ENCODE assay signal across 12 cellular contexts in the genomic region with DNA sequence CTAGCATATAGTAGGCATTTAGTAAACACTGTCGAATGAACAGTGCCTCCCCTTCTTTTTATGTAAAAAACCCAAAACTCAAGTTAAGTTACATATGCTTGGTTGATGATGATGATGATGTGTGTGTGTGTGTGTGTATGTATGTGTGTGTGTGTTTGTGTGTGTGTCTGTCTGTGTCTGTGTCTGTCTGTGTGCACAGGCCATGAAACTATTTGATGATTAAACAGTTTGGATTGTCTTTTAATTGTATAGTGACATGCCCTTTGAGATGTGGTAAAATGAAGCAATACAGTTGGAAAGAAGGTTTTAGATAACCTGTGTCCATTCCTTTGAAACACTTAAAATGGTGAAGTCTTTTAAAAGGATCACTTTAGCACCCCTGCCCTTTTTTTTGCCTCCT.
DNase-seq lines count a peak whose midpoint lies in the region; ATAC-seq, FAIRE-seq and TF ChIP-seq lines count a peak whose summit lies in the region.
"Had no signal": no experiment of that assay in that cellular context is flagged by ENCODE, and none has a peak within 500 bp of the region (broad histone marks: within the 10 kb centered on the region; RNA-seq: fewer than 3 reads in every experiment).

No MANE protein-coding gene starts in this region.

- no peak overlapping the region for H3K56ac ChIP-seq in H9 (ENCODE audit: insufficient read length, low read depth, low read length)

- H3K27ac Mint-ChIP-seq in Calu3 (ENCODE audit: unreplicated experiment) (peak overlapping the region; percentile 86), naive B cell (peak overlapping the region in 4 of 6 donors; percentile 33 to 86 (median 68)), H9 (peak overlapping the region in 1 of 3 experiments; percentile 15; a peak in 2 of 7 replicates)

- no peak for TF ChIP-seq POLR2A in esophagus squamous epithelium (IDR thresholded peaks at IDR 0.05)

- H3K79me1 ChIP-seq in H9 (ENCODE audit: insufficient read depth, low read depth, low read length, poor library complexity, severe bottlenecking), result peaks cover 5% of the 10 kb centered on the region

- peak; percentile 38 for FAIRE-seq in RCC 7860 (lab: Jason Lieb, UNC)
- FAIRE-seq: H1 had no signal

- no peak overlapping the region for H2AFZ ChIP-seq in H9 (ENCODE audit: low read length)

- no peak overlapping the region for H3K18ac ChIP-seq in H9 (ENCODE audit: insufficient read length, low read depth, low read length)

- peak overlapping the region in 3 of 4 donors; percentile 10 to 72 (median 28) for H3K27ac ChIP-seq in esophagus squamous epithelium
- no peak overlapping the region for H3K27ac ChIP-seq in H9 (ENCODE audit: insufficient read length, low read depth, low read length)
- H3K27ac ChIP-seq: upper lobe of right lung had no signal

- H3T11ph ChIP-seq in H9 (ENCODE audit: low read length), result no peak overlapping the region

- H3K4ac ChIP-seq in H9 (ENCODE audit: low read depth, low read length), result no peak overlapping the region

- no peak overlapping the region for H2BK5ac ChIP-seq in H9 (ENCODE audit: insufficient read length, low read length)

- H3K27me3 ChIP-seq in esophagus squamous epithelium, result no peaks in the 10 kb centered on the region
- no peaks in the 10 kb centered on the region for H3K27me3 ChIP-seq in H9 (ENCODE audit: insufficient read depth, low read length)
- H3K27me3 ChIP-seq: upper lobe of right lung had no signal

- no peak overlapping the region for H2BK15ac ChIP-seq in H9 (ENCODE audit: low read depth, low read length)

- TF ChIP-seq CTCF in Calu3 (IDR thresholded peaks at IDR 0.05; ENCODE audit: unreplicated experiment), result no peak
- no peak for TF ChIP-seq CTCF in esophagus squamous epithelium (IDR thresholded peaks at IDR 0.05)
- TF ChIP-seq CTCF in H9 (conservative IDR thresholded peaks at IDR 0.05), result no peak

- no peaks in the 10 kb centered on the region for H3K9me3 ChIP-seq in esophagus squamous epithelium
- no peaks in the 10 kb centered on the region for H3K9me3 ChIP-seq in H9 (ENCODE audit: control insufficient read depth, low read depth, low read length)
- H3K9me3 ChIP-seq: upper lobe of right lung had no signal

- no peaks in the 10 kb centered on the region for H3K36me3 ChIP-seq in esophagus squamous epithelium
- H3K36me3 ChIP-seq: upper lobe of right lung had no signal

- ATAC-seq in naive B cell (ENCODE audit: low read depth in 2 of 2) (no peak), GM19467 (IDR thresholded peaks at IDR 0.05; ENCODE audit: unreplicated experiment) (no peak), HG02973 (IDR thresholded peaks at IDR 0.05; ENCODE audit: unreplicated experiment) (no peak)

- no peak overlapping the region for H3K4me3 ChIP-seq in esophagus squamous epithelium
- H3K4me3 ChIP-seq: upper lobe of right lung had no signal

- H3K36me3 Mint-ChIP-seq in Calu3 (ENCODE audit: insufficient read depth, unreplicated experiment) (peaks cover 22% of the 10 kb centered on the region), naive B cell (peaks cover 0 to 9% of the 10 kb centered on the region in 2 donors), H9 (ENCODE audit: insufficient read depth in 1 of 3, low read depth in 3 of 3) (no peaks in the 10 kb centered on the region; a peak in 1 of 7 replicates)

- H4K91ac ChIP-seq in H9 (ENCODE audit: insufficient read length, low read depth, low read length), result no peak overlapping the region

- no peak overlapping the region for H3K14ac ChIP-seq in H9 (ENCODE audit: insufficient read depth, low read length)

- no peak overlapping the region for H3K23ac ChIP-seq in H9 (ENCODE audit: insufficient read length, low read depth, low read length)

- CTCF ChIA-PET in Calu3 (lab: Charles Lee), result interaction anchor here (0.7 kb wide), 1 partner anchor 104 kb away, joined by 3 read pairs; no protein-coding TSS in a partner anchor

- H3K4me2 ChIP-seq in H9 (ENCODE audit: insufficient read depth, insufficient read length, low read length), result no peak overlapping the region

- H2BK12ac ChIP-seq in H9 (ENCODE audit: insufficient read length, low read depth, low read length), result no peak overlapping the region

- no peak overlapping the region for H4K8ac ChIP-seq in H9 (replicated peaks; ENCODE audit: insufficient read length, low read depth, low read length)

- peaks cover 5% of the 10 kb centered on the region for H3K79me2 ChIP-seq in H9 (ENCODE audit: insufficient read depth, low read length)

- H3K27me3 Mint-ChIP-seq in Calu3 (ENCODE audit: unreplicated experiment) (no peaks in the 10 kb centered on the region), naive B cell (no peaks in the 10 kb centered on the region), H9 (ENCODE audit: low read depth) (no peaks in the 10 kb centered on the region; the same call in 1 of the 2 replicates)

- no peaks in the 10 kb centered on the region for H3K9me3 Mint-ChIP-seq in Calu3 (ENCODE audit: low read depth, unreplicated experiment)
- no peaks in the 10 kb centered on the region for H3K9me3 Mint-ChIP-seq in naive B cell
- no peaks in the 10 kb centered on the region for H3K9me3 Mint-ChIP-seq in H9

- DNase-seq in Calu3, result no peak
- peak; percentile 74 for DNase-seq in RCC 7860 (ENCODE audit: low spot score)
- no peak for DNase-seq in esophagus squamous epithelium (lab: John Stamatoyannopoulos, UW)
- DNase-seq in naive B cell, result no peak
- DNase-seq in stimulated activated naive CD4-positive, alpha-beta T cell treated with Interleukin-2 at 50 U/mL for 16 hours (lab: John Stamatoyannopoulos, UW), result no peak
- no peak for DNase-seq in H9
- DNase-seq: activated CD4-positive, CD25-positive, alpha-beta regulatory T cell; Karpas-422; upper lobe of right lung had no signal

- H3K23me2 ChIP-seq in H9 (ENCODE audit: insufficient read length, low read depth, low read length, poor library complexity, severe bottlenecking), result no peaks in the 10 kb centered on the region

- H4K5ac ChIP-seq in H9 (ENCODE audit: insufficient read length, low read depth, low read length), result no peak overlapping the region

- peaks cover 9 to 68% (median 31%) of the 10 kb centered on the region in 3 donors for H3K4me1 ChIP-seq in esophagus squamous epithelium
- peaks cover 10% of the 10 kb centered on the region; the same call in 1 of the 2 replicates for H3K4me1 ChIP-seq in H9 (ENCODE audit: insufficient read depth, low read length)

- H4K20me1 ChIP-seq in H9 (ENCODE audit: control insufficient read depth, insufficient read depth, insufficient read length), result no peaks in the 10 kb centered on the region

- H3K4me1 Mint-ChIP-seq in Calu3 (ENCODE audit: low read depth, unreplicated experiment), result peaks cover 60% of the 10 kb centered on the region
- peaks cover 66 to 92% (median 75%) of the 10 kb centered on the region in 3 donors for H3K4me1 Mint-ChIP-seq in naive B cell
- H3K4me1 Mint-ChIP-seq in H9, result peaks cover 53 to 55% of the 10 kb centered on the region in 2 experiments

- no TSS peak for BruUV-seq in Calu3 (replicated peaks; lab: Mats Ljungman, UMichigan)

- 100% methylated on average over 1 of the region's 1 CpG for WGBS in esophagus squamous epithelium, 2 donors
- no CpG with 5 or more reads among the region's 1 CpG for WGBS in H9 (ENCODE audit: extremely low coverage, insufficient read length, low lambda C conversion rate)

- no peak overlapping the region for H2AK5ac ChIP-seq in H9 (ENCODE audit: insufficient read length, low read length)

- H3K4me3 Mint-ChIP-seq in Calu3 (ENCODE audit: low read depth, unreplicated experiment) (no peak overlapping the region), naive B cell (peak overlapping the region in 1 of 8 donors; percentile 51), H9 (no peak overlapping the region)

- intact Hi-C loops in Calu3 (cut with micrococcal nuclease; ENCODE audit: unreplicated experiment), result no loop called here
- intact Hi-C loops in esophagus squamous epithelium (cut with DNase I), result no loop called here

- no peak overlapping the region for H3K9ac ChIP-seq in H9 (ENCODE audit: extremely low read depth, insufficient read length, low read length)

- H2BK120ac ChIP-seq in H9 (ENCODE audit: low read depth, low read length, poor library complexity, severe bottlenecking), result no peak overlapping the region

- H2BK20ac ChIP-seq in H9 (ENCODE audit: low read depth, low read length, poor library complexity, severe bottlenecking), result no peak overlapping the region
